1 cellular context compared by ENCODE assay signal in the genomic region with DNA sequence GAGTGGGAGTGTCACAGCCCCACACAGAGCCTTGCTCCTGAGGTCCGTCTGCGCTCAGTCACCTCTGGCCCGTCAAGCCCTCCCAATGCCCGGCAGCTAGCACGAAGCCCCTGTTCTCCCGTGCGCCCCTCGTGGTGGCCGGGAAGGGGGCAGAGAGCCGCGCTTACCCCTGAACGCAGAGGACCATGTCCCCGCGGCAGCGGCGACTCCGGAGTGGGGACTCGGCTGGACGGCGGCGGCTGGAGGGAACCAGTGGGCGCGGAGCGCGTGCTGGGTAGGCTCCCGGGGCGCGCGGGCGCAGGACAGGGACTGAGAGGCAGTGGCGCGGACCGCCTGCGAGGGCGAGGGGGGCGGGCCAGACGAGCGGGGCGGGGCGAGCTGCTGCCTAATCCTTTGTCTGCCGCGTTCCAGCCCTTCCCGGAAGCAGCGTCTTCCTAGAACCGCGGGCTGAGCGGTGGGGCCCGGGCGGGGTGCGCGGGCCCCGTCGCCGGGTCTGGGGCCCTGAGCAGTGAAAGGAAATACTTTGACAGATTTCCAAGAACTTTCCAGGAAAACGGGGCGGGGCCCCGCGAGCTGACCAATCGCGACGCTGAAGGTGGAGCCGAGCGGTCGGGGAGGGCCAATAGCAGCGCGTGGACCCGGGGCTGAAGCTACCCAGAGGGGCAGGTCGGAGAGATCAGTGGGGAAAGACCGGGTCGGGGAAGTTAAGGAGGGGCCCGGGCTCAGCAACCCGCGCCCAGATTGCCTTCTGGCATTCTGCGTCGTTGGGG.
A peak's percentile ranks its signal among the peaks of the same experiment; 100 is the strongest.
TF ChIP-seq lines count a peak whose summit lies in the region.

A gene with protein sequence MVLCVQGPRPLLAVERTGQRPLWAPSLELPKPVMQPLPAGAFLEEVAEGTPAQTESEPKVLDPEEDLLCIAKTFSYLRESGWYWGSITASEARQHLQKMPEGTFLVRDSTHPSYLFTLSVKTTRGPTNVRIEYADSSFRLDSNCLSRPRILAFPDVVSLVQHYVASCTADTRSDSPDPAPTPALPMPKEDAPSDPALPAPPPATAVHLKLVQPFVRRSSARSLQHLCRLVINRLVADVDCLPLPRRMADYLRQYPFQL (minus strand): TSS at position 311 of the 770 bp plus-strand sequence. CDS start 124 bp downstream, at position 187.

TF ChIP-seq in K562, 482 proteins besides CTCF, POLR2A, EP300 and RAD21 (continued from another document and continues in another):
- TF ChIP-seq, protein P1, sequence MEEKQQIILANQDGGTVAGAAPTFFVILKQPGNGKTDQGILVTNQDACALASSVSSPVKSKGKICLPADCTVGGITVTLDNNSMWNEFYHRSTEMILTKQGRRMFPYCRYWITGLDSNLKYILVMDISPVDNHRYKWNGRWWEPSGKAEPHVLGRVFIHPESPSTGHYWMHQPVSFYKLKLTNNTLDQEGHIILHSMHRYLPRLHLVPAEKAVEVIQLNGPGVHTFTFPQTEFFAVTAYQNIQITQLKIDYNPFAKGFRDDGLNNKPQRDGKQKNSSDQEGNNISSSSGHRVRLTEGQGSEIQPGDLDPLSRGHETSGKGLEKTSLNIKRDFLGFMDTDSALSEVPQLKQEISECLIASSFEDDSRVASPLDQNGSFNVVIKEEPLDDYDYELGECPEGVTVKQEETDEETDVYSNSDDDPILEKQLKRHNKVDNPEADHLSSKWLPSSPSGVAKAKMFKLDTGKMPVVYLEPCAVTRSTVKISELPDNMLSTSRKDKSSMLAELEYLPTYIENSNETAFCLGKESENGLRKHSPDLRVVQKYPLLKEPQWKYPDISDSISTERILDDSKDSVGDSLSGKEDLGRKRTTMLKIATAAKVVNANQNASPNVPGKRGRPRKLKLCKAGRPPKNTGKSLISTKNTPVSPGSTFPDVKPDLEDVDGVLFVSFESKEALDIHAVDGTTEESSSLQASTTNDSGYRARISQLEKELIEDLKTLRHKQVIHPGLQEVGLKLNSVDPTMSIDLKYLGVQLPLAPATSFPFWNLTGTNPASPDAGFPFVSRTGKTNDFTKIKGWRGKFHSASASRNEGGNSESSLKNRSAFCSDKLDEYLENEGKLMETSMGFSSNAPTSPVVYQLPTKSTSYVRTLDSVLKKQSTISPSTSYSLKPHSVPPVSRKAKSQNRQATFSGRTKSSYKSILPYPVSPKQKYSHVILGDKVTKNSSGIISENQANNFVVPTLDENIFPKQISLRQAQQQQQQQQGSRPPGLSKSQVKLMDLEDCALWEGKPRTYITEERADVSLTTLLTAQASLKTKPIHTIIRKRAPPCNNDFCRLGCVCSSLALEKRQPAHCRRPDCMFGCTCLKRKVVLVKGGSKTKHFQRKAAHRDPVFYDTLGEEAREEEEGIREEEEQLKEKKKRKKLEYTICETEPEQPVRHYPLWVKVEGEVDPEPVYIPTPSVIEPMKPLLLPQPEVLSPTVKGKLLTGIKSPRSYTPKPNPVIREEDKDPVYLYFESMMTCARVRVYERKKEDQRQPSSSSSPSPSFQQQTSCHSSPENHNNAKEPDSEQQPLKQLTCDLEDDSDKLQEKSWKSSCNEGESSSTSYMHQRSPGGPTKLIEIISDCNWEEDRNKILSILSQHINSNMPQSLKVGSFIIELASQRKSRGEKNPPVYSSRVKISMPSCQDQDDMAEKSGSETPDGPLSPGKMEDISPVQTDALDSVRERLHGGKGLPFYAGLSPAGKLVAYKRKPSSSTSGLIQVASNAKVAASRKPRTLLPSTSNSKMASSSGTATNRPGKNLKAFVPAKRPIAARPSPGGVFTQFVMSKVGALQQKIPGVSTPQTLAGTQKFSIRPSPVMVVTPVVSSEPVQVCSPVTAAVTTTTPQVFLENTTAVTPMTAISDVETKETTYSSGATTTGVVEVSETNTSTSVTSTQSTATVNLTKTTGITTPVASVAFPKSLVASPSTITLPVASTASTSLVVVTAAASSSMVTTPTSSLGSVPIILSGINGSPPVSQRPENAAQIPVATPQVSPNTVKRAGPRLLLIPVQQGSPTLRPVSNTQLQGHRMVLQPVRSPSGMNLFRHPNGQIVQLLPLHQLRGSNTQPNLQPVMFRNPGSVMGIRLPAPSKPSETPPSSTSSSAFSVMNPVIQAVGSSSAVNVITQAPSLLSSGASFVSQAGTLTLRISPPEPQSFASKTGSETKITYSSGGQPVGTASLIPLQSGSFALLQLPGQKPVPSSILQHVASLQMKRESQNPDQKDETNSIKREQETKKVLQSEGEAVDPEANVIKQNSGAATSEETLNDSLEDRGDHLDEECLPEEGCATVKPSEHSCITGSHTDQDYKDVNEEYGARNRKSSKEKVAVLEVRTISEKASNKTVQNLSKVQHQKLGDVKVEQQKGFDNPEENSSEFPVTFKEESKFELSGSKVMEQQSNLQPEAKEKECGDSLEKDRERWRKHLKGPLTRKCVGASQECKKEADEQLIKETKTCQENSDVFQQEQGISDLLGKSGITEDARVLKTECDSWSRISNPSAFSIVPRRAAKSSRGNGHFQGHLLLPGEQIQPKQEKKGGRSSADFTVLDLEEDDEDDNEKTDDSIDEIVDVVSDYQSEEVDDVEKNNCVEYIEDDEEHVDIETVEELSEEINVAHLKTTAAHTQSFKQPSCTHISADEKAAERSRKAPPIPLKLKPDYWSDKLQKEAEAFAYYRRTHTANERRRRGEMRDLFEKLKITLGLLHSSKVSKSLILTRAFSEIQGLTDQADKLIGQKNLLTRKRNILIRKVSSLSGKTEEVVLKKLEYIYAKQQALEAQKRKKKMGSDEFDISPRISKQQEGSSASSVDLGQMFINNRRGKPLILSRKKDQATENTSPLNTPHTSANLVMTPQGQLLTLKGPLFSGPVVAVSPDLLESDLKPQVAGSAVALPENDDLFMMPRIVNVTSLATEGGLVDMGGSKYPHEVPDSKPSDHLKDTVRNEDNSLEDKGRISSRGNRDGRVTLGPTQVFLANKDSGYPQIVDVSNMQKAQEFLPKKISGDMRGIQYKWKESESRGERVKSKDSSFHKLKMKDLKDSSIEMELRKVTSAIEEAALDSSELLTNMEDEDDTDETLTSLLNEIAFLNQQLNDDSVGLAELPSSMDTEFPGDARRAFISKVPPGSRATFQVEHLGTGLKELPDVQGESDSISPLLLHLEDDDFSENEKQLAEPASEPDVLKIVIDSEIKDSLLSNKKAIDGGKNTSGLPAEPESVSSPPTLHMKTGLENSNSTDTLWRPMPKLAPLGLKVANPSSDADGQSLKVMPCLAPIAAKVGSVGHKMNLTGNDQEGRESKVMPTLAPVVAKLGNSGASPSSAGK (IDR thresholded peaks at IDR 0.05): peak; percentile 84
- TF ChIP-seq HNRNPL (IDR thresholded peaks at IDR 0.05; ENCODE audit: low read depth, low read length): peak; percentile 77; the same call in 1 of the 2 replicates
- TF ChIP-seq MTA2 (IDR thresholded peaks at IDR 0.05; ENCODE audit: low read depth): peak; percentile 14; the same call in 1 of the 2 replicates
- TF ChIP-seq HDAC2 (IDR thresholded peaks at IDR 0.05): no peak; the same call in 1 of the 2 replicates
- no peak for TF ChIP-seq XRCC3 (IDR thresholded peaks at IDR 0.05)
- peak; percentile 58 for TF ChIP-seq L3MBTL2 (IDR thresholded peaks at IDR 0.05)
- TF ChIP-seq HMG20B (CRISPR knock-in tag; IDR thresholded peaks at IDR 0.05): no peak
- TF ChIP-seq TAF1 (IDR thresholded peaks at IDR 0.05; ENCODE audit: control insufficient read depth, extremely low read depth, insufficient read depth, low read length, severe bottlenecking): peak; percentile 82
- TF ChIP-seq, protein P2, sequence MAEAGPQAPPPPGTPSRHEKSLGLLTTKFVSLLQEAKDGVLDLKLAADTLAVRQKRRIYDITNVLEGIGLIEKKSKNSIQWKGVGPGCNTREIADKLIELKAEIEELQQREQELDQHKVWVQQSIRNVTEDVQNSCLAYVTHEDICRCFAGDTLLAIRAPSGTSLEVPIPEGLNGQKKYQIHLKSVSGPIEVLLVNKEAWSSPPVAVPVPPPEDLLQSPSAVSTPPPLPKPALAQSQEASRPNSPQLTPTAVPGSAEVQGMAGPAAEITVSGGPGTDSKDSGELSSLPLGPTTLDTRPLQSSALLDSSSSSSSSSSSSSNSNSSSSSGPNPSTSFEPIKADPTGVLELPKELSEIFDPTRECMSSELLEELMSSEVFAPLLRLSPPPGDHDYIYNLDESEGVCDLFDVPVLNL (CRISPR knock-in tag; IDR thresholded peaks at IDR 0.05; ENCODE audit: low read depth): no peak
- TF ChIP-seq ZNF644 (tag; IDR thresholded peaks at IDR 0.05; ENCODE audit: low read depth): 0 out of 2 replicates have a peak, but pooled peaks have one; percentile 36
- TF ChIP-seq, protein P3, sequence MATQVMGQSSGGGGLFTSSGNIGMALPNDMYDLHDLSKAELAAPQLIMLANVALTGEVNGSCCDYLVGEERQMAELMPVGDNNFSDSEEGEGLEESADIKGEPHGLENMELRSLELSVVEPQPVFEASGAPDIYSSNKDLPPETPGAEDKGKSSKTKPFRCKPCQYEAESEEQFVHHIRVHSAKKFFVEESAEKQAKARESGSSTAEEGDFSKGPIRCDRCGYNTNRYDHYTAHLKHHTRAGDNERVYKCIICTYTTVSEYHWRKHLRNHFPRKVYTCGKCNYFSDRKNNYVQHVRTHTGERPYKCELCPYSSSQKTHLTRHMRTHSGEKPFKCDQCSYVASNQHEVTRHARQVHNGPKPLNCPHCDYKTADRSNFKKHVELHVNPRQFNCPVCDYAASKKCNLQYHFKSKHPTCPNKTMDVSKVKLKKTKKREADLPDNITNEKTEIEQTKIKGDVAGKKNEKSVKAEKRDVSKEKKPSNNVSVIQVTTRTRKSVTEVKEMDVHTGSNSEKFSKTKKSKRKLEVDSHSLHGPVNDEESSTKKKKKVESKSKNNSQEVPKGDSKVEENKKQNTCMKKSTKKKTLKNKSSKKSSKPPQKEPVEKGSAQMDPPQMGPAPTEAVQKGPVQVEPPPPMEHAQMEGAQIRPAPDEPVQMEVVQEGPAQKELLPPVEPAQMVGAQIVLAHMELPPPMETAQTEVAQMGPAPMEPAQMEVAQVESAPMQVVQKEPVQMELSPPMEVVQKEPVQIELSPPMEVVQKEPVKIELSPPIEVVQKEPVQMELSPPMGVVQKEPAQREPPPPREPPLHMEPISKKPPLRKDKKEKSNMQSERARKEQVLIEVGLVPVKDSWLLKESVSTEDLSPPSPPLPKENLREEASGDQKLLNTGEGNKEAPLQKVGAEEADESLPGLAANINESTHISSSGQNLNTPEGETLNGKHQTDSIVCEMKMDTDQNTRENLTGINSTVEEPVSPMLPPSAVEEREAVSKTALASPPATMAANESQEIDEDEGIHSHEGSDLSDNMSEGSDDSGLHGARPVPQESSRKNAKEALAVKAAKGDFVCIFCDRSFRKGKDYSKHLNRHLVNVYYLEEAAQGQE (CRISPR knock-in tag; IDR thresholded peaks at IDR 0.05; ENCODE audit: low read depth): 0 out of 2 replicates have a peak, but pooled peaks have one; percentile 53
- TF ChIP-seq NFYB (IDR thresholded peaks at IDR 0.05; ENCODE audit: extremely low read depth, insufficient read length): peak; percentile 69
- peak; percentile 78 for TF ChIP-seq FOS (IDR thresholded peaks at IDR 0.05; ENCODE audit: extremely low read depth, insufficient read length)
- TF ChIP-seq SMC3 (conservative IDR thresholded peaks at IDR 0.05; ENCODE audit: insufficient read depth, low read depth, low read length): 0 out of 2 replicates have a peak, but pooled peaks have one; percentile 4
- no peak for TF ChIP-seq DDX20 (tag; IDR thresholded peaks at IDR 0.05; ENCODE audit: low read depth)
- TF ChIP-seq, protein P4, sequence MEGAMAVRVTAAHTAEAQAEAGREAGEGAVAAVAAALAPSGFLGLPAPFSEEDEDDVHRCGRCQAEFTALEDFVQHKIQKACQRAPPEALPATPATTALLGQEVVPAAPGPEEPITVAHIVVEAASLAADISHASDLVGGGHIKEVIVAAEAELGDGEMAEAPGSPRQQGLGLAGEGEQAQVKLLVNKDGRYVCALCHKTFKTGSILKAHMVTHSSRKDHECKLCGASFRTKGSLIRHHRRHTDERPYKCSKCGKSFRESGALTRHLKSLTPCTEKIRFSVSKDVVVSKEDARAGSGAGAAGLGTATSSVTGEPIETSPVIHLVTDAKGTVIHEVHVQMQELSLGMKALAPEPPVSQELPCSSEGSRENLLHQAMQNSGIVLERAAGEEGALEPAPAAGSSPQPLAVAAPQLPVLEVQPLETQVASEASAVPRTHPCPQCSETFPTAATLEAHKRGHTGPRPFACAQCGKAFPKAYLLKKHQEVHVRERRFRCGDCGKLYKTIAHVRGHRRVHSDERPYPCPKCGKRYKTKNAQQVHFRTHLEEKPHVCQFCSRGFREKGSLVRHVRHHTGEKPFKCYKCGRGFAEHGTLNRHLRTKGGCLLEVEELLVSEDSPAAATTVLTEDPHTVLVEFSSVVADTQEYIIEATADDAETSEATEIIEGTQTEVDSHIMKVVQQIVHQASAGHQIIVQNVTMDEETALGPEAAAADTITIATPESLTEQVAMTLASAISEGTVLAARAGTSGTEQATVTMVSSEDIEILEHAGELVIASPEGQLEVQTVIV (CRISPR knock-in tag; IDR thresholded peaks at IDR 0.05; ENCODE audit: borderline replicate concordance): 0 out of 2 replicates have a peak, but pooled peaks have one; percentile 44
- peak; percentile 31; the same call in 1 of the 2 replicates for TF ChIP-seq SOX6 (IDR thresholded peaks at IDR 0.05)
- TF ChIP-seq, protein P5, sequence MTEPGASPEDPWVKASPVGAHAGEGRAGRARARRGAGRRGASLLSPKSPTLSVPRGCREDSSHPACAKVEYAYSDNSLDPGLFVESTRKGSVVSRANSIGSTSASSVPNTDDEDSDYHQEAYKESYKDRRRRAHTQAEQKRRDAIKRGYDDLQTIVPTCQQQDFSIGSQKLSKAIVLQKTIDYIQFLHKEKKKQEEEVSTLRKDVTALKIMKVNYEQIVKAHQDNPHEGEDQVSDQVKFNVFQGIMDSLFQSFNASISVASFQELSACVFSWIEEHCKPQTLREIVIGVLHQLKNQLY (CRISPR knock-in tag; conservative IDR thresholded peaks at IDR 0.05): no peak
- TF ChIP-seq TEAD1 (CRISPR knock-in tag; IDR thresholded peaks at IDR 0.05): peak in 1 of 2 experiments; percentile 67; a peak in 1 of 4 replicates
- peak in 1 of 2 experiments; percentile 67; a peak in 3 of 4 replicates for TF ChIP-seq TBL1XR1 (IDR thresholded peaks at IDR 0.05; ENCODE audit: low read length in 2 of 2)
- TF ChIP-seq, protein P6, sequence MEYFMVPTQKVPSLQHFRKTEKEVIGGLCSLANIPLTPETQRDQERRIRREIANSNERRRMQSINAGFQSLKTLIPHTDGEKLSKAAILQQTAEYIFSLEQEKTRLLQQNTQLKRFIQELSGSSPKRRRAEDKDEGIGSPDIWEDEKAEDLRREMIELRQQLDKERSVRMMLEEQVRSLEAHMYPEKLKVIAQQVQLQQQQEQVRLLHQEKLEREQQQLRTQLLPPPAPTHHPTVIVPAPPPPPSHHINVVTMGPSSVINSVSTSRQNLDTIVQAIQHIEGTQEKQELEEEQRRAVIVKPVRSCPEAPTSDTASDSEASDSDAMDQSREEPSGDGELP (CRISPR knock-in tag; IDR thresholded peaks at IDR 0.05; ENCODE audit: borderline replicate concordance): peak; percentile 67
- TF ChIP-seq ZKSCAN3 (CRISPR knock-in tag; IDR thresholded peaks at IDR 0.05): no peak
- peak; percentile 74; the same call in 1 of the 2 replicates for TF ChIP-seq ATF7 (IDR thresholded peaks at IDR 0.05)
- TF ChIP-seq, protein P7, sequence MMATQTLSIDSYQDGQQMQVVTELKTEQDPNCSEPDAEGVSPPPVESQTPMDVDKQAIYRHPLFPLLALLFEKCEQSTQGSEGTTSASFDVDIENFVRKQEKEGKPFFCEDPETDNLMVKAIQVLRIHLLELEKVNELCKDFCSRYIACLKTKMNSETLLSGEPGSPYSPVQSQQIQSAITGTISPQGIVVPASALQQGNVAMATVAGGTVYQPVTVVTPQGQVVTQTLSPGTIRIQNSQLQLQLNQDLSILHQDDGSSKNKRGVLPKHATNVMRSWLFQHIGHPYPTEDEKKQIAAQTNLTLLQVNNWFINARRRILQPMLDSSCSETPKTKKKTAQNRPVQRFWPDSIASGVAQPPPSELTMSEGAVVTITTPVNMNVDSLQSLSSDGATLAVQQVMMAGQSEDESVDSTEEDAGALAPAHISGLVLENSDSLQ (IDR thresholded peaks at IDR 0.05): peak; percentile 78
- TF ChIP-seq RBM34 (IDR thresholded peaks at IDR 0.05; ENCODE audit: borderline replicate concordance, insufficient read depth, low read length): no peak
- no peak for TF ChIP-seq RBM15 (IDR thresholded peaks at IDR 0.05; ENCODE audit: insufficient read depth, low read length)
- TF ChIP-seq MYC (IDR thresholded peaks at IDR 0.05; ENCODE audit: low read depth, low read length): 0 out of 2 replicates have a peak, but pooled peaks have one; percentile 85
- no peak for TF ChIP-seq MYC (CRISPR knock-in tag; IDR thresholded peaks at IDR 0.05; ENCODE audit: borderline replicate concordance, low read depth)
